ENCODE assay signal across 1 cellular context in the genomic region with DNA sequence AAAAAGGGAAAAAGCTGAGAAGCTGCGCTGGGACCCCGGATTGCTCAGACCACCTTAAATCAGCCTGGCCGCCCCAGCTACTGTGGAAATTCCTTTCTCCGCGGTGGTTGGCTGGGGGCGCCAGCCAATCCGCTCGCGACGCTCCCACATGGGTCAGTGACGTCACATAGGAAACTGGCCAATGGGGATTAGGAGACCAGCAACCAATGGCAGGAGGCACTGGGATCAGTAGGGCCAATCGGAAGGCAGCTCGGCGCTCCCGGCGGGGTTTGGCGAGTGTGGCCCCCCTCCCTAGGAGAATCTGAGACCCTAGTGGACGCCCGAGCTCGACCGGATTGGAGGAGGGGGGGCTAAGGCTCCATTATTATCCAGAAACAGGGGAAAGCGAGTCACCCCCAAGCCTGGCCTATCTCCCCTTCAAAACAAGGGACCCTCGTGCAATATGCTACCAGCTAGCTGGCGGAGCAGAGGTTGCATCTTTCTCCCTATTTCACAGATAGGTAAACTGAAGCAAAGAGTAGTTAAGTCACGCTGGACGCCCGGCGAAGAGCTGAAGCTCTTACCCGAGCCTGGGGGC.
TF ChIP-seq lines count a peak whose summit lies in the region.

No MANE protein-coding gene starts in this region.

TF ChIP-seq in HepG2, 621 proteins besides CTCF, POLR2A, EP300 and RAD21 (continued from another document and continues in another):
- TF ChIP-seq, protein P1, sequence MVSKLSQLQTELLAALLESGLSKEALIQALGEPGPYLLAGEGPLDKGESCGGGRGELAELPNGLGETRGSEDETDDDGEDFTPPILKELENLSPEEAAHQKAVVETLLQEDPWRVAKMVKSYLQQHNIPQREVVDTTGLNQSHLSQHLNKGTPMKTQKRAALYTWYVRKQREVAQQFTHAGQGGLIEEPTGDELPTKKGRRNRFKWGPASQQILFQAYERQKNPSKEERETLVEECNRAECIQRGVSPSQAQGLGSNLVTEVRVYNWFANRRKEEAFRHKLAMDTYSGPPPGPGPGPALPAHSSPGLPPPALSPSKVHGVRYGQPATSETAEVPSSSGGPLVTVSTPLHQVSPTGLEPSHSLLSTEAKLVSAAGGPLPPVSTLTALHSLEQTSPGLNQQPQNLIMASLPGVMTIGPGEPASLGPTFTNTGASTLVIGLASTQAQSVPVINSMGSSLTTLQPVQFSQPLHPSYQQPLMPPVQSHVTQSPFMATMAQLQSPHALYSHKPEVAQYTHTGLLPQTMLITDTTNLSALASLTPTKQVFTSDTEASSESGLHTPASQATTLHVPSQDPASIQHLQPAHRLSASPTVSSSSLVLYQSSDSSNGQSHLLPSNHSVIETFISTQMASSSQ (IDR thresholded peaks at IDR 0.05; ENCODE audit: low read depth): 0 out of 2 replicates have a peak, but pooled peaks have one; percentile 23
- TF ChIP-seq, protein P1 (CRISPR knock-in tag; IDR thresholded peaks at IDR 0.05; ENCODE audit: borderline replicate concordance): no peak
- TF ChIP-seq ZNF282 (IDR thresholded peaks at IDR 0.05; ENCODE audit: partially characterized antibody): no peak
- TF ChIP-seq ZNF343 (CRISPR knock-in tag; IDR thresholded peaks at IDR 0.05): 0 out of 2 replicates have a peak, but pooled peaks have one; percentile 25
- TF ChIP-seq ZNF737 (CRISPR knock-in tag; IDR thresholded peaks at IDR 0.05; ENCODE audit: borderline replicate concordance): no peak
- TF ChIP-seq YEATS4 (CRISPR knock-in tag; IDR thresholded peaks at IDR 0.05; ENCODE audit: borderline replicate concordance): peak; percentile 6; the same call in 1 of the 2 replicates
- peak; percentile 98 for TF ChIP-seq RFXAP (CRISPR knock-in tag; IDR thresholded peaks at IDR 0.05; ENCODE audit: borderline replicate concordance)
- TF ChIP-seq SOX13 (IDR thresholded peaks at IDR 0.05): no peak
- no peak for TF ChIP-seq SOX13 (CRISPR knock-in tag; conservative IDR thresholded peaks at IDR 0.05 in 1 of 2, IDR thresholded peaks at IDR 0.05 in 1 of 2)
- TF ChIP-seq, protein P2, sequence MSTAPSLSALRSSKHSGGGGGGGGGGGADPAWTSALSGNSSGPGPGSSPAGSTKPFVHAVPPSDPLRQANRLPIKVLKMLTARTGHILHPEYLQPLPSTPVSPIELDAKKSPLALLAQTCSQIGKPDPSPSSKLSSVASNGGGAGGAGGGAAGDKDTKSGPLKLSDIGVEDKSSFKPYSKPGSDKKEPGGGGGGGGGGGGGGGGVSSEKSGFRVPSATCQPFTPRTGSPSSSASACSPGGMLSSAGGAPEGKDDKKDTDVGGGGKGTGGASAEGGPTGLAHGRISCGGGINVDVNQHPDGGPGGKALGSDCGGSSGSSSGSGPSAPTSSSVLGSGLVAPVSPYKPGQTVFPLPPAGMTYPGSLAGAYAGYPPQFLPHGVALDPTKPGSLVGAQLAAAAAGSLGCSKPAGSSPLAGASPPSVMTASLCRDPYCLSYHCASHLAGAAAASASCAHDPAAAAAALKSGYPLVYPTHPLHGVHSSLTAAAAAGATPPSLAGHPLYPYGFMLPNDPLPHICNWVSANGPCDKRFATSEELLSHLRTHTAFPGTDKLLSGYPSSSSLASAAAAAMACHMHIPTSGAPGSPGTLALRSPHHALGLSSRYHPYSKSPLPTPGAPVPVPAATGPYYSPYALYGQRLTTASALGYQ (CRISPR knock-in tag; IDR thresholded peaks at IDR 0.05): no peak
- no peak for TF ChIP-seq ZFP90 (CRISPR knock-in tag; IDR thresholded peaks at IDR 0.05; ENCODE audit: borderline replicate concordance)
- 0 out of 2 replicates have a peak, but pooled peaks have one; percentile 39 for TF ChIP-seq ZNF350 (CRISPR knock-in tag; IDR thresholded peaks at IDR 0.05; ENCODE audit: borderline replicate concordance, low read depth)
- TF ChIP-seq ZNF383 (CRISPR knock-in tag; IDR thresholded peaks at IDR 0.05; ENCODE audit: borderline replicate concordance): peak; percentile 67; the same call in 1 of the 2 replicates
- TF ChIP-seq, protein P3, sequence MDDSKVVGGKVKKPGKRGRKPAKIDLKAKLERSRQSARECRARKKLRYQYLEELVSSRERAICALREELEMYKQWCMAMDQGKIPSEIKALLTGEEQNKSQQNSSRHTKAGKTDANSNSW (CRISPR knock-in tag; IDR thresholded peaks at IDR 0.05; ENCODE audit: borderline replicate concordance): no peak
- no peak for TF ChIP-seq ZNF891 (CRISPR knock-in tag; IDR thresholded peaks at IDR 0.05)
- no peak for TF ChIP-seq FOXA1 (IDR thresholded peaks at IDR 0.05)
- no peak for TF ChIP-seq FOXA1 (CRISPR knock-in tag; IDR thresholded peaks at IDR 0.05)
- TF ChIP-seq, protein P4, sequence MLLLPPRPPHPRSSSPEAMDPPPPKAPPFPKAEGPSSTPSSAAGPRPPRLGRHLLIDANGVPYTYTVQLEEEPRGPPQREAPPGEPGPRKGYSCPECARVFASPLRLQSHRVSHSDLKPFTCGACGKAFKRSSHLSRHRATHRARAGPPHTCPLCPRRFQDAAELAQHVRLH (CRISPR knock-in tag; IDR thresholded peaks at IDR 0.05; ENCODE audit: borderline replicate concordance, low read depth): no peak
- TF ChIP-seq, protein P5, sequence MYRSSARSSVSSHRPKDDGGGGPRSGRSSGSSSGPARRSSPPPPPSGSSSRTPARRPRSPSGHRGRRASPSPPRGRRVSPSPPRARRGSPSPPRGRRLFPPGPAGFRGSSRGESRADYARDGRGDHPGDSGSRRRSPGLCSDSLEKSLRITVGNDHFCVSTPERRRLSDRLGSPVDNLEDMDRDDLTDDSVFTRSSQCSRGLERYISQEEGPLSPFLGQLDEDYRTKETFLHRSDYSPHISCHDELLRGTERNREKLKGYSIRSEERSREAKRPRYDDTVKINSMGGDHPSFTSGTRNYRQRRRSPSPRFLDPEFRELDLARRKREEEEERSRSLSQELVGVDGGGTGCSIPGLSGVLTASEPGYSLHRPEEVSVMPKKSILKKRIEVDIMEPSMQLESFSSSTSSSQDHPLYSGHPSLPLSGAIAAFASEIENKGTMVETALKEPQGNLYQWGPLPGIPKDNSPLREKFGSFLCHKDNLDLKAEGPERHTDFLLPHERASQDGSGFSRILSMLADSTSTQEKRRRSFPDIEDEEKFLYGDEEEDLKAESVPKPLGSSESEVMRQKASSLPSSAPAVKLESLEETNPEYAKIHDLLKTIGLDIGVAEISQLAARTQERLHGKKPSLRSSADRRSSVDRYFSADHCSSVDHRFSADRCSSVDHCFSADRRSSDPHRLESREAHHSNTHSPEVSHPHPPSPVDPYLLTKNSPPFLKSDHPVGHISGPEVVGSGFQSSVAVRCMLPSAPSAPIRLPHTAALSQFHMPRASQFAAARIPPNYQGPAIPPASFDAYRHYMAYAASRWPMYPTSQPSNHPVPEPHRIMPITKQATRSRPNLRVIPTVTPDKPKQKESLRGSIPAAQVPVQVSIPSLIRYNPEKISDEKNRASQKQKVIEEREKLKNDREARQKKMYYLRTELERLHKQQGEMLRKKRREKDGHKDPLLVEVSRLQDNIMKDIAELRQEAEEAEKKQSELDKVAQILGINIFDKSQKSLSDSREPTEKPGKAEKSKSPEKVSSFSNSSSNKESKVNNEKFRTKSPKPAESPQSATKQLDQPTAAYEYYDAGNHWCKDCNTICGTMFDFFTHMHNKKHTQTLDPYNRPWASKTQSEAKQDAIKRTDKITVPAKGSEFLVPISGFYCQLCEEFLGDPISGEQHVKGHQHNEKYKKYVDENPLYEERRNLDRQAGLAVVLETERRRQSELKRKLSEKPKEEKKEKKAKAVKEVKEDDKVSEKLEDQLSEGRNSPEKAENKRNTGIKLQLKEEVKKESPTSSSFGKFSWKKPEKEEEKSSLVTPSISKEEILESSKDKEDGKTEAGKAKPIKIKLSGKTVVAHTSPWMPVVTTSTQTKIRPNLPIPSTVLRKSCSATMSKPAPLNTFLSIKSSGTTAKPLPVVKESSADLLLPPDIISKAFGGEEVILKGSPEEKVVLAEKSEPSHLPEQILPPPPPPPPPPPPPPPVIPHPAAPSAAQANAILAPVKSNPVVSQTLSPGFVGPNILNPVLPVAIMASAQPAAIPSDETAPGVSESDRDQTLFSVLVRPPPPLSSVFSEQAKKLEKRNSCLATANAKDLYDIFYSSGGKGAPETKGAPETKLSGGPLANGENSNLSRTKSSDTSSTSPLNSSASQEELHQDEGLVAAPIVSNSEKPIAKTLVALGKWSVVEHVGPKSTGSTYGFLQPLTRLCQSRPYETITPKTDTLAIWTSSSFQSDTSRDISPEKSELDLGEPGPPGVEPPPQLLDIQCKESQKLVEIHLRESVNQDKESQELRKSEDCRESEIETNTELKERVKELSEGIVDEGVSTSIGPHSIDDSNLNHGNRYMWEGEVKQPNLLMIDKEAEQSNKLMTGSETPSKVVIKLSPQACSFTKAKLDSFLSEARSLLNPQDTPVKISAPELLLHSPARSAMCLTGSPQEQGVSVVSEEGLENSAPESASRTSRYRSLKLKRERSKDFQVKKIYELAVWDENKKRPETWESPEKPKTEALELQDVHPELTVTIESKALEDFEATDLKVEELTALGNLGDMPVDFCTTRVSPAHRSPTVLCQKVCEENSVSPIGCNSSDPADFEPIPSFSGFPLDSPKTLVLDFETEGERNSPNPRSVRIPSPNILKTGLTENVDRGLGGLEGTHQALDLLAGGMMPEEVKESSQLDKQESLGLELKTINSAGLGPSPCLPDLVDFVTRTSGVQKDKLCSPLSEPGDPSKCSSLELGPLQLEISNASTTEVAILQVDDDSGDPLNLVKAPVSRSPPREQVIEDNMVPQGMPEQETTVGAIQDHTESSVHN (CRISPR knock-in tag; IDR thresholded peaks at IDR 0.05): no peak
- TF ChIP-seq POLR2AphosphoS5 (IDR thresholded peaks at IDR 0.05; ENCODE audit: low read depth, low read length): peak; percentile 59
- TF ChIP-seq DMAP1 (CRISPR knock-in tag; IDR thresholded peaks at IDR 0.05): no peak
- peak; percentile 83 for TF ChIP-seq KDM1A (CRISPR knock-in tag; IDR thresholded peaks at IDR 0.05)
- TF ChIP-seq MXI1 (IDR thresholded peaks at IDR 0.05; ENCODE audit: borderline replicate concordance, low read depth, low read length): peak; percentile 51; the same call in 1 of the 3 replicates
- no peak for TF ChIP-seq GZF1 (CRISPR knock-in tag; IDR thresholded peaks at IDR 0.05)
- TF ChIP-seq, protein P6, sequence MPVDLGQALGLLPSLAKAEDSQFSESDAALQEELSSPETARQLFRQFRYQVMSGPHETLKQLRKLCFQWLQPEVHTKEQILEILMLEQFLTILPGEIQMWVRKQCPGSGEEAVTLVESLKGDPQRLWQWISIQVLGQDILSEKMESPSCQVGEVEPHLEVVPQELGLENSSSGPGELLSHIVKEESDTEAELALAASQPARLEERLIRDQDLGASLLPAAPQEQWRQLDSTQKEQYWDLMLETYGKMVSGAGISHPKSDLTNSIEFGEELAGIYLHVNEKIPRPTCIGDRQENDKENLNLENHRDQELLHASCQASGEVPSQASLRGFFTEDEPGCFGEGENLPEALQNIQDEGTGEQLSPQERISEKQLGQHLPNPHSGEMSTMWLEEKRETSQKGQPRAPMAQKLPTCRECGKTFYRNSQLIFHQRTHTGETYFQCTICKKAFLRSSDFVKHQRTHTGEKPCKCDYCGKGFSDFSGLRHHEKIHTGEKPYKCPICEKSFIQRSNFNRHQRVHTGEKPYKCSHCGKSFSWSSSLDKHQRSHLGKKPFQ (CRISPR knock-in tag; IDR thresholded peaks at IDR 0.05; ENCODE audit: insufficient replicate concordance): peak; percentile 30
- TF ChIP-seq, protein P7, sequence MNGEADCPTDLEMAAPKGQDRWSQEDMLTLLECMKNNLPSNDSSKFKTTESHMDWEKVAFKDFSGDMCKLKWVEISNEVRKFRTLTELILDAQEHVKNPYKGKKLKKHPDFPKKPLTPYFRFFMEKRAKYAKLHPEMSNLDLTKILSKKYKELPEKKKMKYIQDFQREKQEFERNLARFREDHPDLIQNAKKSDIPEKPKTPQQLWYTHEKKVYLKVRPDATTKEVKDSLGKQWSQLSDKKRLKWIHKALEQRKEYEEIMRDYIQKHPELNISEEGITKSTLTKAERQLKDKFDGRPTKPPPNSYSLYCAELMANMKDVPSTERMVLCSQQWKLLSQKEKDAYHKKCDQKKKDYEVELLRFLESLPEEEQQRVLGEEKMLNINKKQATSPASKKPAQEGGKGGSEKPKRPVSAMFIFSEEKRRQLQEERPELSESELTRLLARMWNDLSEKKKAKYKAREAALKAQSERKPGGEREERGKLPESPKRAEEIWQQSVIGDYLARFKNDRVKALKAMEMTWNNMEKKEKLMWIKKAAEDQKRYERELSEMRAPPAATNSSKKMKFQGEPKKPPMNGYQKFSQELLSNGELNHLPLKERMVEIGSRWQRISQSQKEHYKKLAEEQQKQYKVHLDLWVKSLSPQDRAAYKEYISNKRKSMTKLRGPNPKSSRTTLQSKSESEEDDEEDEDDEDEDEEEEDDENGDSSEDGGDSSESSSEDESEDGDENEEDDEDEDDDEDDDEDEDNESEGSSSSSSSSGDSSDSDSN (CRISPR knock-in tag; IDR thresholded peaks at IDR 0.05): no peak
- TF ChIP-seq MXD4 (CRISPR knock-in tag; IDR thresholded peaks at IDR 0.05): peak; percentile 8; the same call in 1 of the 2 replicates
- TF ChIP-seq, protein P8, sequence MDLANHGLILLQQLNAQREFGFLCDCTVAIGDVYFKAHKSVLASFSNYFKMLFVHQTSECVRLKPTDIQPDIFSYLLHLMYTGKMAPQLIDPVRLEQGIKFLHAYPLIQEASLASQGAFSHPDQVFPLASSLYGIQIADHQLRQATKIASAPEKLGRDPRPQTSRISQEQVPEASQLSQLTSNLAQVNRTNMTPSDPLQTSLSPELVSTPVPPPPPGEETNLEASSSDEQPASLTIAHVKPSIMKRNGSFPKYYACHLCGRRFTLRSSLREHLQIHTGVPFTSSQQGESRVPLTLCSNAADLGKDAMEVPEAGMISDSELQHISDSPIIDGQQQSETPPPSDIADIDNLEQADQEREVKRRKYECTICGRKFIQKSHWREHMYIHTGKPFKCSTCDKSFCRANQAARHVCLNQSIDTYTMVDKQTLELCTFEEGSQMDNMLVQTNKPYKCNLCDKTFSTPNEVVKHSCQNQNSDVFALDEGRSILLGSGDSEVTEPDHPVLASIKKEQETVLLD (CRISPR knock-in tag; IDR thresholded peaks at IDR 0.05; ENCODE audit: low read depth): no peak
- no peak for TF ChIP-seq ZNF850 (CRISPR knock-in tag; conservative IDR thresholded peaks at IDR 0.05)
- TF ChIP-seq DNMT3B (CRISPR knock-in tag; conservative IDR thresholded peaks at IDR 0.05): 0 out of 2 replicates have a peak, but pooled peaks have one; percentile 3
- TF ChIP-seq FOXK1 (CRISPR knock-in tag; IDR thresholded peaks at IDR 0.05; ENCODE audit: borderline replicate concordance, low read depth): no peak
- TF ChIP-seq, protein P9, sequence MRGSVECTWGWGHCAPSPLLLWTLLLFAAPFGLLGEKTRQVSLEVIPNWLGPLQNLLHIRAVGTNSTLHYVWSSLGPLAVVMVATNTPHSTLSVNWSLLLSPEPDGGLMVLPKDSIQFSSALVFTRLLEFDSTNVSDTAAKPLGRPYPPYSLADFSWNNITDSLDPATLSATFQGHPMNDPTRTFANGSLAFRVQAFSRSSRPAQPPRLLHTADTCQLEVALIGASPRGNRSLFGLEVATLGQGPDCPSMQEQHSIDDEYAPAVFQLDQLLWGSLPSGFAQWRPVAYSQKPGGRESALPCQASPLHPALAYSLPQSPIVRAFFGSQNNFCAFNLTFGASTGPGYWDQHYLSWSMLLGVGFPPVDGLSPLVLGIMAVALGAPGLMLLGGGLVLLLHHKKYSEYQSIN (CRISPR knock-in tag; IDR thresholded peaks at IDR 0.05; ENCODE audit: borderline replicate concordance): no peak
